In the genomic region with DNA sequence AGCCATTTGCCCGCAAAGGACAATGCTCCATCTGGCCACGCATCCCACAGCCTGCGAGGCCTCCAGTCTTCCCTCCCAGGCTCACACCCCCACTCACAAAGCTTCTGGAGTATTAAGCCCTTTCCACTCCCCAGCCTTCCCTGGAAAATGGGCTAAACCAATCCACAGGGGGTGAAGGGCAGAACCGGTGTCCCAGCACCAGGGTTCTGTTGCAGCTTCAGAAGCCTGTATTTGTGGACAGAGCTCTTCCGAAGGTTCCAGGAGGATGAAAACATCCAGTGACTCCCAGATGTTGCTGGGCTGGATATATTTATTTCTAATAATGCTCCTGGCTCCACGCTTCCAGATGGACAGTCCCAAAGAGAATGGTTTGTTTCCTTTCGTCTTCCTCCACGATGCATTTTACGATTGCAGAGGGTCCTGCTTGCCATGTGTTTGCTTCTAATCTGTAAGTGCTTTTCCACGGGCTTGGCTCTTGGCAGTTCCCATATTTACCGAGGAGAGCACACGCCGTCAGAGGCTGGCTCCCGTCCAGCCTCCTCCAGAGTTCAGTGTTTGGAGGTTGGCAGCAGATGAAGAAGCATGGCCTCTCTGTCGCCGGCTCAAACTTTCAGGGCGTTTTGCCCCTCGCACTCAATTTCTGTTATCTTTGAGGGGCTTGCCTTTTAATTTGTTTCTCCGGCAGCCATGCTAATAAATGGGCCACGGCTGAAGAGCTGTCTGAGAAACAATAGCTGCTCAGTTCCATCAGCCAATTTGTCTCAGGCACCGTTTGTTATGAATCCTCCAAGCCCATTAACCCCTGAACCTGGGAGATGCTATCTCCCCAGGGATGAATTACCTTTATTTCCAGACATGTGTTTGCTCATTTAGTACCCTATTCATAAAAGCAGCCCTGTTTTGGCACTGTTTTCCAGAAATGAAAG, we compare ENCODE assay signal across 8 cellular contexts.
DNase-seq lines count a peak whose midpoint lies in the region; ATAC-seq and TF ChIP-seq lines count a peak whose summit lies in the region.

No MANE protein-coding gene starts in this region.

- H3K4me1 ChIP-seq in mucosa of rectum (ENCODE audit: control insufficient read depth in 2 of 2, insufficient read depth in 2 of 2, low read length in 2 of 2): peaks cover 21 to 52% of the 10 kb centered on the region in 2 donors

- peak overlapping the region; percentile 81 for H3K27ac ChIP-seq in C4-2B
- H3K27ac ChIP-seq in coronary artery: peak overlapping the region; percentile 65 to 66
- H3K27ac ChIP-seq in mucosa of rectum (ENCODE audit: low read depth in 2 of 2, low read length in 2 of 2): peak overlapping the region; percentile 79 to 81

- no peaks in the 10 kb centered on the region for H3K36me3 ChIP-seq in mucosa of rectum (ENCODE audit: control insufficient read depth in 2 of 2, insufficient read depth in 2 of 2, low read length in 2 of 2)

- H3K9ac ChIP-seq in mucosa of rectum (ENCODE audit: low read depth in 1 of 2, low read length in 2 of 2): peak overlapping the region; percentile 41 to 45

- H3K4me3 ChIP-seq in coronary artery (peak overlapping the region; percentile 55), mucosa of rectum (ENCODE audit: low read length in 2 of 2) (peak overlapping the region; percentile 48 to 67)

- no peaks in the 10 kb centered on the region for H3K27me3 ChIP-seq in mucosa of rectum (ENCODE audit: control insufficient read depth in 2 of 2, insufficient read depth in 2 of 2, low read length in 2 of 2)

- H3K9me3 ChIP-seq in mucosa of rectum (ENCODE audit: control insufficient read depth in 2 of 2, low read length in 2 of 2): no peaks in the 10 kb centered on the region

- TF ChIP-seq CTCF in C4-2B (conservative IDR thresholded peaks at IDR 0.05) (no peak), coronary artery (IDR thresholded peaks at IDR 0.05) (no peak)

- peak; percentile 74 for DNase-seq in NCI-H2171 treated with DMSO at 0.1 percent for 48 hours (lab: John Stamatoyannopoulos, UW)
- DNase-seq in coronary artery (ENCODE audit: low spot score): peak; percentile 81
- DNase-seq in activated CD8-positive, alpha-beta memory T cell treated with anti-CD3 and anti-CD28 coated beads, Interleukin-2, amount 50 U/mL, for 48 hours: no peak
- no peak for DNase-seq in T-helper 9 cell
- DNase-seq in activated T-cell treated with anti-CD3 and anti-CD28 coated beads, Interleukin-2, amount 50 U/mL, for 48 hours: no peak

- no peak for ATAC-seq in GM19463 (IDR thresholded peaks at IDR 0.05; ENCODE audit: unreplicated experiment)

Comparison
In these comparisons a context has a peak if more than half of its experiments do, and no peak if none do; other contexts are left out.
1. DNase-seq: peak in NCI-H2171 treated with DMSO at 0.1 percent for 48 hours (single experiment) and coronary artery (single experiment); none in activated CD8-positive, alpha-beta memory T cell treated with anti-CD3 and anti-CD28 coated beads, Interleukin-2, amount 50 U/mL, for 48 hours (single experiment), T-helper 9 cell (single experiment) and activated T-cell treated with anti-CD3 and anti-CD28 coated beads, Interleukin-2, amount 50 U/mL, for 48 hours (0 of 2).
2. Peak in every context shown above with its lines, with median percentiles within 50 percentile points of each other: H3K27ac ChIP-seq.